Comparison of ENCODE assay signal across 8 cellular contexts in the genomic region with DNA sequence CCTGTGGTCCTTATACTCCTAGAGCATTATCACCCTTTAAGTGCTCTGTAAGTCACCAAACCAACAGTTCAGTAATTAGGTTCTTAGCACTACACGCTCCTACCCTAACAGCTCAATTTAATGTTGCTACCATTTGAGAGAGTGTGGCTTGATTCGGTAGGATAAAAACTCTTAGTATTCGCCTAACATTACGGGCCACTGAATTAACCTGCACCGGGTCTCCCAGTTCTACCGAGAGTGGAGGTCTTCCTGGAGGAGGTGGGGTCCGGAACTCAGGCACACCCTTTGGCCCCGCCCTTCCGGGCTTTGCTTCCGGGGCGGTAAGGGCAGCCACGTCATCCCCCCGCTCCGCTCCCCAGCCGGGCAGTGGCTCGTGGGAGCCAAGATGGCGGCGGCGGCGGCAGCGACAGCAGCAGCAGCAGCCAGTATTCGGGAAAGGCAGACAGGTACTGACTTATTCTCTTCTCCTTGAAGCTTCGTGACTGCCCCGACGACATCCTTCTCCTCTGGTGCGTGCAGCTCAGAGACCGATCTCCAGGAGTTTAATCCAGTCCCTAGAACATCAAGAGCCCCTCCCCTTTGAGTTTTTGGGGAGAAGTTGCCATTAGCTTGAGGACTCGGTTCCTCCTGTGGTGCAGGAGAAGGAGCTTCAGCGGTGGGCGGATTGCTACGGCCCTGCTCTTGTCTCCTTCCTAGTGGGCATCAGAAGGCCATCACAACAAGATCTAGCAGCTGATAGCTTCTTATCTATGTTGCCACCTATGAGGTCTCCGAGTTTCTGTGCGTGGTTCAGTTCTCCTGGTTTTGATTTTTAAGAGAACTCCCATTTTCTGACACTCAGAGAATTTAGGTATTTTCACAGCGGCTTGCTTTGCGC. TPM values are rescaled to one million over a fixed set of nuclear protein-coding genes. Genes with fewer than 3 reads are reported as not detected.
A peak's percentile ranks its signal among the peaks of the same experiment; 100 is the strongest.
DNase-seq lines count a peak whose midpoint lies in the region; ATAC-seq and TF ChIP-seq lines count a peak whose summit lies in the region.

TSS of gene SCFD1 (plus strand) at position 366 of the 877 bp plus-strand sequence. CDS start at position 386, 20 bp downstream.

- H3K4me1 Mint-ChIP-seq in IgD-negative memory B cell, result peaks cover 25 to 41% (median 29%) of the 10 kb centered on the region in 3 donors

- H3K9me3 ChIP-seq in mucosa of descending colon, result no peaks in the 10 kb centered on the region

- peak within 1 kb of the TSS; percentile 88 to 97 (median 95) for H3K27ac Mint-ChIP-seq in IgD-negative memory B cell

- H3K27me3 Mint-ChIP-seq in IgD-negative memory B cell, result no peaks in the 10 kb centered on the region

- H3K4me3 ChIP-seq in mucosa of descending colon, result peak within 1 kb of the TSS; percentile 38

- H3K9me3 Mint-ChIP-seq in IgD-negative memory B cell, result no peaks in the 10 kb centered on the region

- TF ChIP-seq CTCF in mucosa of descending colon (IDR thresholded peaks at IDR 0.05), result no peak

- DNase-seq in DMS 273 (lab: John Stamatoyannopoulos, UW; ENCODE audit: unreplicated experiment) (peak; percentile 98), OCI-M2 (lab: John Stamatoyannopoulos, UW; ENCODE audit: unreplicated experiment) (peak; percentile 85), activated T-cell treated with anti-CD3 and anti-CD28 coated beads for 48 hours (ENCODE audit: low read depth) (peak; percentile 92), epithelial cell of prostate (ENCODE audit: low read depth, low spot score) (peak; percentile 45), mucosa of descending colon (peak; percentile 97 to 99 (median 98))
- peak; percentile 84 to 86 for DNase-seq in stimulated activated CD8-positive, alpha-beta memory T cell treated with anti-CD3 and anti-CD28 coated beads, Interleukin-4, amount 100 ng/mL, for 4 hours (ENCODE audit: low read depth in 2 of 2, low spot score in 1 of 2)

- intact Hi-C loops in mucosa of descending colon (cut with DNase I, micrococcal nuclease), result no loop called here

- H3K36me3 Mint-ChIP-seq in IgD-negative memory B cell, result peaks cover 1% of the 10 kb centered on the region

- ATAC-seq in GM21528 (IDR thresholded peaks at IDR 0.05; ENCODE audit: low FRiP score, unreplicated experiment), result peak; percentile 95
- ATAC-seq in mucosa of descending colon, result peak; percentile 99

- peak within 1 kb of the TSS; percentile 85 for H3K27ac ChIP-seq in epithelial cell of prostate

- H3K4me1 ChIP-seq in mucosa of descending colon (ENCODE audit: low read depth), result peaks cover 22% of the 10 kb centered on the region

- H3K36me3 ChIP-seq in mucosa of descending colon (ENCODE audit: low read depth), result no peaks in the 10 kb centered on the region

- H3K4me3 Mint-ChIP-seq in IgD-negative memory B cell, result peak within 1 kb of the TSS; percentile 96 to 99 (median 97)

RNA-seq across cellular contexts. Expression of gene SCFD1, which starts in this region (rescaled TPM):
- 60.5 TPM for polyA plus RNA-seq in IgD-negative memory B cell
- 10 to 100 TPM; 55.4 to 79.3 (median 56.5) TPM for total RNA-seq in mucosa of descending colon

Comparison
In these comparisons a context has a peak if more than half of its experiments do, and no peak if none do; other contexts are left out.
1. Peak in every context shown above with its lines: DNase-seq, ATAC-seq, H3K4me3 ChIP-seq and H3K27ac ChIP-seq.
2. DNase-seq: peak in every context shown above with its lines; median percentile 98 in DMS 273; 98 in mucosa of descending colon; 92 in activated T-cell treated with anti-CD3 and anti-CD28 coated beads for 48 hours; 85 in OCI-M2; 85 in stimulated activated CD8-positive, alpha-beta memory T cell treated with anti-CD3 and anti-CD28 coated beads, Interleukin-4, amount 100 ng/mL, for 4 hours; 45 in epithelial cell of prostate.